18 cellular contexts compared by ENCODE assay signal in the genomic region with DNA sequence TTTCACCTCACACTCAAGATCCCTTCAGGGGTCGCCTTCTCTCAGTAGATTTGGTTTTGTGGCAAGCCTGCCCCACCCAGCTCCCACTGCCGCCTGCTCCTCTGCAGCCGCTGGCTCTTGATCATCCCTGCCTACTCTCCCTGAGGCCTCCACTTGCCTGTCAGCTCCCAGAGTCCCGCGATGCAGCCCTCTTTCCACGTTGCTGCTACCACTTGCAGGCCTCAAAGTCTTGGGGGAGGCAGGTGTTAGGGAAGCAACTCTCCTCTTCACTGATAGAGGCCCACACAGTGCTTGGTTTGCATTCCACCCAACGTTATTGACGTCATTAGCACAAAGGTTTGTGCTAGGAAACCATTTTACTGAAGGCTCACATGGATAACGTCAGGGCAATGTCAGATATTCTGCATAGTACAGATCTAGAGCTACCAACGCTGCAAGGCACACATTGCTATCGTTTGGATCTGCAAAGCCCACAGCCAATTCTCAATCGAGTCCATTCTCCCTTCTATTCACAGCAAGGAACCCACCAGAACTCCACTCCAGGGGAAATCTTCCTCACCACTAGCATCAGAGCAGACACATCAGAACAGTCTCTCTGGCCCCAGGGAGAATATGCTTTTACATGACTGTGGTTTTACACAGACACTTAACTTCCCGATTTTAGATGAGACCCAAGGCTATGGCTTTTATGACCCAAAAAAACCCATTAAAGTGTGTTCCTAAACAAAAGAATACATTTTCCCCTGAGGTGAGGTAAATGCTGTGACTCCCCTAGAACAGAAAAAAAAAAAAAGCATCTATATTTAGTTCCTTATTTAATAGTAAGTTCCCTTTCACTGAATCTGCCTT.
DNase-seq lines count a peak whose midpoint lies in the region; FAIRE-seq and TF ChIP-seq lines count a peak whose summit lies in the region.
"Had no signal": no experiment of that assay in that cellular context is flagged by ENCODE, and none has a peak within 500 bp of the region (broad histone marks: within the 10 kb centered on the region; RNA-seq: fewer than 3 reads in every experiment).

No MANE protein-coding gene starts in this region.

- no peak overlapping the region for H3K4me3 ChIP-seq in lower leg skin (ENCODE audit: low read depth, poor library complexity, severe bottlenecking)
- H3K4me3 ChIP-seq: dorsolateral prefrontal cortex, tibial nerve had no signal

- no peak for TF ChIP-seq CTCF in lower leg skin (IDR thresholded peaks at IDR 0.05)

- DNase-seq in EH (ENCODE audit: low read depth) (peak; percentile 52), GM12892 (ENCODE audit: insufficient read length) (no peak), MV-4-11 (lab: John Stamatoyannopoulos, UW) (peak; percentile 12), left kidney (ENCODE audit: low read depth, low spot score) (peak; percentile 22), ACHN (no peak), lower leg skin (ENCODE audit: low spot score in 2 of 2) (no peak), H54 (ENCODE audit: insufficient read length, low spot score) (no peak)
- DNase-seq: activated CD4-positive, alpha-beta T cell treated with anti-CD3 and anti-CD28 coated beads, Interleukin-2, amount 50 U/mL, for 1 hour; activated CD8-positive, alpha-beta memory T cell treated with anti-CD3 and anti-CD28 coated beads, Interleukin-2, amount 50 U/mL, for 4 hours; activated effector memory CD4-positive, alpha-beta T cell treated with Interleukin-2 at 50 U/mL for 16 hours; Caco-2; dorsolateral prefrontal cortex; hippocampal formation; kidney; naive B cell; NCI-H2171; T-cell had no signal

- intact Hi-C loops in lower leg skin (cut with DNase I; ENCODE audit: low total_unique reads), result no loop called here

- WGBS in lower leg skin, 2 donors, result 60 to 61% methylated on average over 13 of the region's 13 CpGs

- FAIRE-seq in GM12892 (lab: Jason Lieb, UNC) (peak; percentile 84), H54 (lab: Jason Lieb, UNC) (no peak)
- FAIRE-seq: kidney had no signal

- in situ Hi-C loops in ACHN (cut with HindIII; ENCODE audit: low pct_ligation_motif_present, low pct_unique_long_range_greater_than_20kb, low sequenced_read_pairs), result no loop called here

- no peak for TF ChIP-seq POLR2A in GM12892 (IDR thresholded peaks at IDR 0.05; ENCODE audit: low read depth, low read length)
- TF ChIP-seq POLR2A in lower leg skin (IDR thresholded peaks at IDR 0.05), result no peak
- no peak for TF ChIP-seq POLR2A in H54 (IDR thresholded peaks at IDR 0.05; ENCODE audit: low read depth, low read length)

Comparison
In these comparisons a context has a peak if more than half of its experiments do, and no peak if none do; other contexts are left out.
1. DNase-seq: peak in EH (single experiment), MV-4-11 (single experiment) and left kidney (single experiment); none in GM12892 (single experiment), ACHN (single experiment), lower leg skin (0 of 2) and H54 (single experiment).